Comparison of ENCODE assay signal across 25 cellular contexts in the genomic region with DNA sequence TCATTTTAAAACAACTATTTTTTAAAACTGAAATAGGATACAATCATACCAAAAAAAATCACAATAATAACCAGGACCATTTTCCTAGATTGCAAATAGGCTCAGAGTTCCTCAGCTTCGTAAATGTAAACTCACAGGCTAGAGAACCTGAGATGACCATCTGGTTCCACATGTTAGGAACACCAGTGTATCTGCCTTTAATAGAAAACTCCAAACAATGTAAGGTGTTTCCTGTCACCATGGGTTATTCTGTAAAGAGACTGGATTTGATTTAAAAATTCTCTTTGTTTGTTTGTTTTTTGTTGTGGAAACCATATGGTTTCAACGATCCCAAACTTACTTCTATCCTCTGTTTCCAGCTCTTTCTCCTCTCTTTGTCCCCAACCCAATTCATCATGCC.
"Had no signal": no experiment of that assay in that cellular context is flagged by ENCODE, and none has a peak within 500 bp of the region (broad histone marks: within the 10 kb centered on the region; RNA-seq: fewer than 3 reads in every experiment).

No MANE protein-coding gene starts in this region.

- H3K27me3 Mint-ChIP-seq: naive thymus-derived CD4-positive, alpha-beta T cell; natural killer cell treated with Interleukin-12 subunit alpha and Interleukin-12 subunit beta and Interleukin-15 and Interleukin-18, amount 100 ng/mL, for 72 hours; progenitor cell of endocrine pancreas; stimulated activated naive CD8-positive, alpha-beta T cell treated with anti-CD3 and anti-CD28 coated beads, Interleukin-15, amount 100 ng/mL, for 72 hours had no signal

- ATAC-seq: left colon; left lung; lower lobe of right lung; naive thymus-derived CD4-positive, alpha-beta T cell; natural killer cell treated with Interleukin-12 subunit alpha and Interleukin-12 subunit beta and Interleukin-15 and Interleukin-18, amount 100 ng/mL, for 72 hours; right lobe of liver; stimulated activated memory B cell treated with anti-CD40 and anti-IgM and Interleukin-4, amounts not matched to agents 10 μg/mL and 1 μg/mL and 100 μg/mL, for 72 hours; stimulated activated naive CD8-positive, alpha-beta T cell treated with anti-CD3 and anti-CD28 coated beads, Interleukin-15, amount 100 ng/mL, for 72 hours had no signal

- H3K27me3 ChIP-seq: left lung, ovary, right atrium auricular region, right lobe of liver, testis, thyroid gland, transverse colon, upper lobe of left lung, vagina had no signal

- DNase-seq: left colon; left lung; lower lobe of right lung; mesendoderm; naive thymus-derived CD4-positive, alpha-beta T cell; ovary; right lobe of liver; stimulated activated CD4-positive, alpha-beta T cell treated with anti-CD3 and anti-CD28 coated beads, Interleukin-1b, Interleukin-23, amount 100 ng/mL, for 48 hours; stimulated activated CD4-positive, alpha-beta T cell treated with anti-CD3 and anti-CD28 coated beads, Interleukin-2, amount 100 ng/mL, for 48 hours; stimulated activated CD4-positive, alpha-beta T cell treated with anti-CD3 and anti-CD28 coated beads, Interleukin-4, amount 100 ng/mL, for 4 hours; stimulated activated CD8-positive, alpha-beta memory T cell treated with anti-CD3 and anti-CD28 coated beads, Interleukin-4, amount 100 ng/mL, for 48 hours; stimulated activated naive CD4-positive, alpha-beta T cell treated with Interleukin-2 at 50 U/mL for 16 hours; stimulated activated naive CD8-positive, alpha-beta T cell treated with anti-CD3 and anti-CD28 coated beads, Interleukin-15, amount 100 ng/mL, for 72 hours; testis; thyroid gland; transverse colon; upper lobe of left lung had no signal

- H3K4me3 Mint-ChIP-seq: mesothelial cell of epicardium; naive thymus-derived CD4-positive, alpha-beta T cell; natural killer cell treated with Interleukin-12 subunit alpha and Interleukin-12 subunit beta and Interleukin-15 and Interleukin-18, amount 100 ng/mL, for 72 hours; stimulated activated memory B cell treated with anti-CD40 and anti-IgM and Interleukin-4, amounts not matched to agents 10 μg/mL and 1 μg/mL and 100 μg/mL, for 72 hours; stimulated activated naive CD8-positive, alpha-beta T cell treated with anti-CD3 and anti-CD28 coated beads, Interleukin-15, amount 100 ng/mL, for 72 hours had no signal

- H3K27ac ChIP-seq: left lung, lower lobe of right lung, ovary, right atrium auricular region, right lobe of liver, testis, thyroid gland, transverse colon, upper lobe of left lung, vagina had no signal

- H3K36me3 ChIP-seq: left lung, lower lobe of right lung, ovary, right atrium auricular region, right lobe of liver, thyroid gland, transverse colon, upper lobe of left lung, vagina had no signal

- H3K9me3 ChIP-seq: left lung, lower lobe of right lung, ovary, right atrium auricular region, right lobe of liver, testis, thyroid gland, transverse colon, upper lobe of left lung, vagina had no signal

- H3K4me3 ChIP-seq: left lung, lower lobe of right lung, ovary, right atrium auricular region, right lobe of liver, smooth muscle cell, testis, thyroid gland, transverse colon, upper lobe of left lung, vagina had no signal

- H3K4me1 Mint-ChIP-seq: mesothelial cell of epicardium; stimulated activated memory B cell treated with anti-CD40 and anti-IgM and Interleukin-4, amounts not matched to agents 10 μg/mL and 1 μg/mL and 100 μg/mL, for 72 hours; stimulated activated naive CD8-positive, alpha-beta T cell treated with anti-CD3 and anti-CD28 coated beads, Interleukin-15, amount 100 ng/mL, for 72 hours had no signal

- FAIRE-seq: keratinocyte had no signal

- H3K4me2 ChIP-seq: smooth muscle cell had no signal

- H3K4me1 ChIP-seq: left lung, lower lobe of right lung, right atrium auricular region, right lobe of liver, testis, thyroid gland, transverse colon, upper lobe of left lung, vagina had no signal

- H3K27ac Mint-ChIP-seq: mesothelial cell of epicardium; natural killer cell treated with Interleukin-12 subunit alpha and Interleukin-12 subunit beta and Interleukin-15 and Interleukin-18, amount 100 ng/mL, for 72 hours; progenitor cell of endocrine pancreas; stimulated activated memory B cell treated with anti-CD40 and anti-IgM and Interleukin-4, amounts not matched to agents 10 μg/mL and 1 μg/mL and 100 μg/mL, for 72 hours; stimulated activated naive CD8-positive, alpha-beta T cell treated with anti-CD3 and anti-CD28 coated beads, Interleukin-15, amount 100 ng/mL, for 72 hours had no signal

- H3K36me3 Mint-ChIP-seq: mesothelial cell of epicardium; natural killer cell treated with Interleukin-12 subunit alpha and Interleukin-12 subunit beta and Interleukin-15 and Interleukin-18, amount 100 ng/mL, for 72 hours; stimulated activated memory B cell treated with anti-CD40 and anti-IgM and Interleukin-4, amounts not matched to agents 10 μg/mL and 1 μg/mL and 100 μg/mL, for 72 hours had no signal

- H3K9me3 Mint-ChIP-seq: mesothelial cell of epicardium; naive thymus-derived CD4-positive, alpha-beta T cell; natural killer cell treated with Interleukin-12 subunit alpha and Interleukin-12 subunit beta and Interleukin-15 and Interleukin-18, amount 100 ng/mL, for 72 hours; stimulated activated memory B cell treated with anti-CD40 and anti-IgM and Interleukin-4, amounts not matched to agents 10 μg/mL and 1 μg/mL and 100 μg/mL, for 72 hours; stimulated activated naive CD8-positive, alpha-beta T cell treated with anti-CD3 and anti-CD28 coated beads, Interleukin-15, amount 100 ng/mL, for 72 hours had no signal
